30 cellular contexts compared by ENCODE assay signal in the genomic region with DNA sequence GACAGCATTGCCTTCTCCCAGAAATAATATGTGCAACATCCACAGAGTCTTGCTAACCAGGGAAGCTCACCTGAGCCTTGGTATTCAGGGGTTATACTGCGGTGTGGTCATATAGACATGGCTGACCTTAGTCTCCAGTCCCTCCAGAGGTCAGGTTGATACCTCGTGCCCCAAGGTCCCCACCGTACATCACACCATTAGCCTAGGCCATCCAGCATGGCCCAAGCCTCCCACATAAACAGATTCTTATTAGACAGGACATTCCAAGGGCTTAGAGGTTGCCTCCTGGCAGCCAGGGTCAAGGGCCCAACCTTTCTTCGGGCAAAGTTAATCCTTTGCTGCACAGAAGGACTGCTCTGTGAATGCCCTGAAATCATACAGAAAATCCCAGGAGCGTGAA. TPM values are rescaled to one million over a fixed set of nuclear protein-coding genes. Genes with fewer than 3 reads are reported as not detected.
DNase-seq lines count a peak whose midpoint lies in the region; ATAC-seq, FAIRE-seq and TF ChIP-seq lines count a peak whose summit lies in the region.
"Had no signal": no experiment of that assay in that cellular context is flagged by ENCODE, and none has a peak within 500 bp of the region (broad histone marks: within the 10 kb centered on the region; RNA-seq: fewer than 3 reads in every experiment).

No MANE protein-coding gene starts in this region.

- H2AK5ac ChIP-seq in H1 (ENCODE audit: low read depth, low read length) = no peak overlapping the region

- H3K4me3 Mint-ChIP-seq in neural progenitor cell = no peak overlapping the region
- no peak overlapping the region for H3K4me3 Mint-ChIP-seq in stimulated activated effector memory CD8-positive, alpha-beta T cell treated with anti-CD3 and anti-CD28 coated beads, Interleukin-12 subunit alpha, Interleukin-12 subunit beta, amount 100 ng/mL, for 72 hours
- no peak overlapping the region for H3K4me3 Mint-ChIP-seq in activated CD8-positive, alpha-beta memory T cell treated with anti-CD3 and anti-CD28 coated beads, Interleukin-2, amount 10 ng/mL, durations not matched to agents 7 days and 5 days
- H3K4me3 Mint-ChIP-seq in GM23338 = no peak overlapping the region
- H3K4me3 Mint-ChIP-seq: CD14-positive monocyte; CD4-positive, alpha-beta memory T cell; CD4-positive, CD25-positive, alpha-beta regulatory T cell; CD8-positive, alpha-beta memory T cell had no signal

- H3K4me1 Mint-ChIP-seq in neural progenitor cell (peaks cover 20% of the 10 kb centered on the region), GM23338 (no peaks in the 10 kb centered on the region; the same call in 2 of the 3 replicates)
- H3K4me1 Mint-ChIP-seq in stimulated activated effector memory CD8-positive, alpha-beta T cell treated with anti-CD3 and anti-CD28 coated beads, Interleukin-12 subunit alpha, Interleukin-12 subunit beta, amount 100 ng/mL, for 72 hours = no peaks in the 10 kb centered on the region
- H3K4me1 Mint-ChIP-seq in activated CD8-positive, alpha-beta memory T cell treated with anti-CD3 and anti-CD28 coated beads, Interleukin-2, amount 10 ng/mL, durations not matched to agents 7 days and 5 days = no peaks in the 10 kb centered on the region
- H3K4me1 Mint-ChIP-seq: CD14-positive monocyte; CD4-positive, alpha-beta memory T cell; CD4-positive, CD25-positive, alpha-beta regulatory T cell; CD8-positive, alpha-beta memory T cell had no signal

- no peak overlapping the region for H3K9ac ChIP-seq in H1 (replicated peaks in 1 of 4; ENCODE audit: extremely low read depth in 1 of 4, low read depth in 3 of 4, low read length in 3 of 4)
- no peak overlapping the region for H3K9ac ChIP-seq in neural progenitor cell
- H3K9ac ChIP-seq: BLaER1 had no signal

- H3K4ac ChIP-seq in H1 (replicated peaks; ENCODE audit: insufficient read length, low read depth, low read length) = no peak overlapping the region

- peaks cover 2% of the 10 kb centered on the region for H3K9me3 Mint-ChIP-seq in neural progenitor cell
- no peaks in the 10 kb centered on the region for H3K9me3 Mint-ChIP-seq in stimulated activated effector memory CD8-positive, alpha-beta T cell treated with anti-CD3 and anti-CD28 coated beads, Interleukin-12 subunit alpha, Interleukin-12 subunit beta, amount 100 ng/mL, for 72 hours
- no peaks in the 10 kb centered on the region for H3K9me3 Mint-ChIP-seq in activated CD8-positive, alpha-beta memory T cell treated with anti-CD3 and anti-CD28 coated beads, Interleukin-2, amount 10 ng/mL, durations not matched to agents 7 days and 5 days (ENCODE audit: low read depth)
- H3K9me3 Mint-ChIP-seq in GM23338 = no peaks in the 10 kb centered on the region
- H3K9me3 Mint-ChIP-seq: CD8-positive, alpha-beta memory T cell had no signal

- intact Hi-C loops in heart left ventricle (cut with DNase I) = loop anchor here in 2 of 10 donors (10.0 kb wide), 2 partner anchors 337 to 1187 kb away; no protein-coding TSS in a partner anchor

- no peak overlapping the region for H2BK15ac ChIP-seq in H1 (ENCODE audit: low read length)

- TF ChIP-seq CTCF in H1 (IDR thresholded peaks at IDR 0.05; ENCODE audit: control extremely low read depth in 1 of 3, insufficient read depth in 1 of 3, low read depth in 1 of 3, low read length in 3 of 3) (no peak), neural progenitor cell (IDR thresholded peaks at IDR 0.05) (no peak), heart left ventricle (IDR thresholded peaks at IDR 0.05) (no peak), GM23338 (conservative IDR thresholded peaks at IDR 0.05; ENCODE audit: low read depth in 2 of 2) (no peak)

- no peak overlapping the region for H3K4me3 ChIP-seq in H1 (ENCODE audit: extremely low read depth in 1 of 4, insufficient read depth in 2 of 4, low read depth in 3 of 4, low read length in 4 of 4)
- H3K4me3 ChIP-seq in neural progenitor cell = no peak overlapping the region
- H3K4me3 ChIP-seq in heart left ventricle = no peak overlapping the region
- H3K4me3 ChIP-seq in GM23338 = no peak overlapping the region
- H3K4me3 ChIP-seq: BLaER1, GM12878 had no signal

- H3K27me3 Mint-ChIP-seq in neural progenitor cell (ENCODE audit: insufficient read depth, low read depth) = peaks cover 3% of the 10 kb centered on the region
- H3K27me3 Mint-ChIP-seq in activated CD8-positive, alpha-beta memory T cell treated with anti-CD3 and anti-CD28 coated beads, Interleukin-2, amount 10 ng/mL, durations not matched to agents 7 days and 5 days = peaks cover 14% of the 10 kb centered on the region
- peaks cover 9% of the 10 kb centered on the region for H3K27me3 Mint-ChIP-seq in GM23338 (ENCODE audit: insufficient read depth, low read depth, poor library complexity)

- POLR2A ChIA-PET in H1 (lab: Charles Lee; ENCODE audit: partially characterized antibody) = no interaction called here

- H3K4me2 ChIP-seq in H1 (ENCODE audit: insufficient read depth in 1 of 2, low read depth in 2 of 2, low read length in 2 of 2) (no peak overlapping the region), neural progenitor cell (no peak overlapping the region), GM23338 (no peak overlapping the region)
- H3K4me2 ChIP-seq: BLaER1 had no signal

- H3K9me2 ChIP-seq in GM23338 (ENCODE audit: insufficient read depth) = no peaks in the 10 kb centered on the region

- no peak overlapping the region for H3K18ac ChIP-seq in H1 (ENCODE audit: extremely low read depth, low read length)

- H3F3A ChIP-seq in neural progenitor cell (ENCODE audit: low read depth) = no peaks in the 10 kb centered on the region
- no peaks in the 10 kb centered on the region for H3F3A ChIP-seq in GM23338 (replicated peaks; ENCODE audit: low read depth)

- H3K4me1 ChIP-seq in H1 (replicated peaks in 1 of 4; ENCODE audit: control insufficient read depth in 3 of 4, insufficient read depth in 4 of 4, low read length in 3 of 4) (no peaks in the 10 kb centered on the region), neural progenitor cell (no peaks in the 10 kb centered on the region), heart left ventricle (no peaks in the 10 kb centered on the region), GM23338 (ENCODE audit: insufficient read depth) (no peaks in the 10 kb centered on the region)
- H3K4me1 ChIP-seq: BE2C, BLaER1 had no signal

- H4K91ac ChIP-seq in H1 (replicated peaks; ENCODE audit: insufficient read length, low read length) = peak overlapping the region; percentile 65

- no peak overlapping the region for H2AFZ ChIP-seq in H1 (ENCODE audit: low read length)
- H2AFZ ChIP-seq in neural progenitor cell (replicated peaks) = no peak overlapping the region
- no peak overlapping the region for H2AFZ ChIP-seq in GM23338

- FAIRE-seq in H1 (lab: Jason Lieb, UNC) = no peak
- FAIRE-seq: A204.1, GM12878, GM12892, GM18507 had no signal

- no peak for TF ChIP-seq EP300 in H1 (IDR thresholded peaks at IDR 0.05; ENCODE audit: borderline replicate concordance in 1 of 2, low read depth in 2 of 2, low read length in 2 of 2)

- no peak overlapping the region for H4K5ac ChIP-seq in H1 (ENCODE audit: insufficient read length, low read depth, low read length)

- peaks cover 2% of the 10 kb centered on the region for H3K36me3 Mint-ChIP-seq in neural progenitor cell
- no peaks in the 10 kb centered on the region for H3K36me3 Mint-ChIP-seq in stimulated activated effector memory CD8-positive, alpha-beta T cell treated with anti-CD3 and anti-CD28 coated beads, Interleukin-12 subunit alpha, Interleukin-12 subunit beta, amount 100 ng/mL, for 72 hours
- H3K36me3 Mint-ChIP-seq in activated CD8-positive, alpha-beta memory T cell treated with anti-CD3 and anti-CD28 coated beads, Interleukin-2, amount 10 ng/mL, durations not matched to agents 7 days and 5 days = no peaks in the 10 kb centered on the region
- no peaks in the 10 kb centered on the region for H3K36me3 Mint-ChIP-seq in GM23338 (ENCODE audit: low read depth)
- H3K36me3 Mint-ChIP-seq: CD14-positive monocyte; CD4-positive, alpha-beta memory T cell; CD4-positive, CD25-positive, alpha-beta regulatory T cell; CD8-positive, alpha-beta memory T cell had no signal

- DNase-seq in H1 (ENCODE audit: low read depth in 1 of 2, low spot score in 2 of 2) (no peak), neural progenitor cell (ENCODE audit: low spot score) (no peak), heart left ventricle (no peak), GM23338 (ENCODE audit: low spot score) (no peak)
- DNase-seq in stimulated activated effector memory CD8-positive, alpha-beta T cell treated with anti-CD3 and anti-CD28 coated beads, Interleukin-12 subunit alpha, Interleukin-12 subunit beta, amount 100 ng/mL, for 72 hours (ENCODE audit: low spot score in 2 of 2) = no peak
- no peak for DNase-seq in activated CD8-positive, alpha-beta memory T cell treated with anti-CD3 and anti-CD28 coated beads, Interleukin-2, amount 10 ng/mL, durations not matched to agents 7 days and 5 days
- DNase-seq: 8988T; ACHN; BE2C; C1 segment of cervical spinal cord; CD4-positive, alpha-beta memory T cell; CD4-positive, CD25-positive, alpha-beta regulatory T cell; CD8-positive, alpha-beta memory T cell; COR-L47; DMS 273 treated with DMSO at 0.1 percent for 48 hours; DMS153; DMS53; DMS79; DND-41; EL; GDM1 had no signal

- CTCF ChIA-PET in H1 (lab: Charles Lee; ENCODE audit: partially characterized antibody) = interaction anchor here (0.6 to 1.1 kb wide), 2 partner anchors 12 to 16 kb away, joined by 3 read pairs; no protein-coding TSS in a partner anchor
- CTCF ChIA-PET in activated CD8-positive, alpha-beta memory T cell treated with anti-CD3 and anti-CD28 coated beads, Interleukin-2, amount 10 ng/mL, durations not matched to agents 7 days and 5 days (lab: Charles Lee) = no interaction called here

- no peaks in the 10 kb centered on the region for H3K79me1 ChIP-seq in H1 (ENCODE audit: low read depth, low read length)

- peak; percentile 28 for ATAC-seq in stimulated activated effector memory CD8-positive, alpha-beta T cell treated with anti-CD3 and anti-CD28 coated beads, Interleukin-12 subunit alpha, Interleukin-12 subunit beta, amount 100 ng/mL, for 72 hours
- no peak for ATAC-seq in activated CD8-positive, alpha-beta memory T cell treated with anti-CD3 and anti-CD28 coated beads, Interleukin-2, amount 10 ng/mL, durations not matched to agents 7 days and 5 days
- no peak for ATAC-seq in heart left ventricle
- ATAC-seq in GM23338 = no peak
- ATAC-seq: GM12878 had no signal

- H3K14ac ChIP-seq in H1 (ENCODE audit: insufficient read length) = no peak overlapping the region

- no peak overlapping the region for H2BK120ac ChIP-seq in H1 (replicated peaks; ENCODE audit: low read depth, low read length)

- H2BK5ac ChIP-seq in H1 (ENCODE audit: low read depth, low read length) = no peak overlapping the region

- no peak overlapping the region for H4K8ac ChIP-seq in H1 (ENCODE audit: extremely low read depth, insufficient read depth, low read length)

- H3K27me3 ChIP-seq in H1 (replicated peaks in 1 of 4; ENCODE audit: control insufficient read depth in 3 of 4, extremely low read depth in 1 of 4, insufficient read depth in 3 of 4, low read length in 3 of 4) = no peaks in the 10 kb centered on the region; a peak in 2 of 7 replicates
- no peaks in the 10 kb centered on the region for H3K27me3 ChIP-seq in neural progenitor cell
- H3K27me3 ChIP-seq in heart left ventricle = peaks cover 0 to 10% (median 0%) of the 10 kb centered on the region in 9 donors
- H3K27me3 ChIP-seq in GM23338 (ENCODE audit: insufficient read depth) = no peaks in the 10 kb centered on the region
- H3K27me3 ChIP-seq: BLaER1 had no signal

- H3K23ac ChIP-seq in H1 (ENCODE audit: insufficient read length) = no peak overlapping the region

- H3K9me3 ChIP-seq in H1 (ENCODE audit: insufficient read depth in 2 of 2, low read depth in 1 of 2, low read length in 1 of 2) (no peaks in the 10 kb centered on the region), neural progenitor cell (ENCODE audit: low read depth) (no peaks in the 10 kb centered on the region), heart left ventricle (no peaks in the 10 kb centered on the region)
- H3K9me3 ChIP-seq: BE2C, BLaER1 had no signal

- no peak overlapping the region for H3K27ac ChIP-seq in H1 (ENCODE audit: low read depth, low read length)
- no peak overlapping the region for H3K27ac ChIP-seq in neural progenitor cell
- no peak overlapping the region for H3K27ac ChIP-seq in heart left ventricle
- H3K27ac ChIP-seq in GM23338 (ENCODE audit: low read depth) = no peak overlapping the region
- H3K27ac ChIP-seq: BLaER1 had no signal

- H3K79me2 ChIP-seq in H1 (ENCODE audit: control insufficient read depth in 1 of 2, insufficient read depth in 2 of 2, low read length in 2 of 2) (no peaks in the 10 kb centered on the region), neural progenitor cell (ENCODE audit: low read depth) (no peaks in the 10 kb centered on the region), GM23338 (replicated peaks; ENCODE audit: insufficient read depth) (no peaks in the 10 kb centered on the region)

- no peak overlapping the region for H2BK12ac ChIP-seq in H1 (ENCODE audit: low read depth, low read length)

- no peaks in the 10 kb centered on the region for H4K20me1 ChIP-seq in H1 (replicated peaks in 1 of 2; ENCODE audit: control insufficient read depth in 1 of 2, insufficient read depth in 2 of 2, low read length in 2 of 2)
- H4K20me1 ChIP-seq in neural progenitor cell (ENCODE audit: low read depth) = no peaks in the 10 kb centered on the region
- no peaks in the 10 kb centered on the region for H4K20me1 ChIP-seq in GM23338 (replicated peaks; ENCODE audit: insufficient read depth)
- H4K20me1 ChIP-seq: BLaER1 had no signal

- TF ChIP-seq POLR2A in H1 (IDR thresholded peaks at IDR 0.05; ENCODE audit: control extremely low read depth in 1 of 2, low read depth in 2 of 2, low read length in 2 of 2) (no peak), heart left ventricle (IDR thresholded peaks at IDR 0.05) (no peak)

- 65% methylated on average over 5 of the region's 5 CpGs; no CpG with 5 or more reads in 1 of the 2 experiments for WGBS in H1 (ENCODE audit: extremely low coverage in 1 of 2, insufficient coverage in 1 of 2, insufficient read length in 1 of 2, insufficient replicate concordance in 2 of 2, low coverage in 1 of 2, low lambda C conversion rate in 2 of 2, missing lambda C conversion rate in 1 of 2), 2 experiments
- WGBS in heart left ventricle, 4 donors = 67 to 91% (median 87%) methylated on average over 5 of the region's 5 CpGs

- H3K23me2 ChIP-seq in H1 (ENCODE audit: low read depth, low read length) = no peaks in the 10 kb centered on the region

- H3K36me3 ChIP-seq in H1 (ENCODE audit: control insufficient read depth in 2 of 4, insufficient read depth in 4 of 4, low read length in 3 of 4) = no peaks in the 10 kb centered on the region
- no peaks in the 10 kb centered on the region for H3K36me3 ChIP-seq in neural progenitor cell
- H3K36me3 ChIP-seq in heart left ventricle = no peaks in the 10 kb centered on the region
- H3K36me3 ChIP-seq in GM23338 (ENCODE audit: insufficient read depth) = no peaks in the 10 kb centered on the region
- H3K36me3 ChIP-seq: BE2C, BLaER1 had no signal

- H3K27ac Mint-ChIP-seq in neural progenitor cell (peak overlapping the region; percentile 10), GM23338 (no peak overlapping the region)
- H3K27ac Mint-ChIP-seq in stimulated activated effector memory CD8-positive, alpha-beta T cell treated with anti-CD3 and anti-CD28 coated beads, Interleukin-12 subunit alpha, Interleukin-12 subunit beta, amount 100 ng/mL, for 72 hours = no peak overlapping the region
- no peak overlapping the region for H3K27ac Mint-ChIP-seq in activated CD8-positive, alpha-beta memory T cell treated with anti-CD3 and anti-CD28 coated beads, Interleukin-2, amount 10 ng/mL, durations not matched to agents 7 days and 5 days
- H3K27ac Mint-ChIP-seq: CD4-positive, alpha-beta memory T cell; CD4-positive, CD25-positive, alpha-beta regulatory T cell; CD8-positive, alpha-beta memory T cell had no signal

- no peak overlapping the region for H2BK20ac ChIP-seq in H1 (ENCODE audit: low read length)

- no peak for TF ChIP-seq RAD21 in H1 (IDR thresholded peaks at IDR 0.05 in 1 of 2, conservative IDR thresholded peaks at IDR 0.05 in 1 of 2; ENCODE audit: low read depth in 2 of 2, low read length in 2 of 2)

- no peak overlapping the region for H3K56ac ChIP-seq in H1 (replicated peaks; ENCODE audit: insufficient read length, low read depth, low read length)

RNA-seq across cellular contexts. Expression of gene ACAN, which starts 18.8 kb away (rescaled TPM):
- 0.67 and 0.71 TPM in 2 replicates for total RNA-seq in H1 (2021; fragmentation: NEBNext Ultra II Directional; extraction: Animal tissue kit (Norgen Biotek cat#: 25700))
- 0.73 and 1.2 TPM in 2 replicates for polyA plus RNA-seq in H1 (2011; rRNA removed)
- 0.26 TPM for polyA plus RNA-seq in H1 (2011; cell fraction: cytosol; rRNA removed)
- 1.0 TPM for polyA plus RNA-seq in H1 (2011; cell fraction: nucleus; rRNA removed)
- 0.59 to 1.4 TPM (median 1.2 TPM) in 4 replicates for polyA plus RNA-seq in H1 (2012, experiment 1 of 2)
- polyA plus RNA-seq in H1 (2012, experiment 2 of 2) = 0.49 TPM
- 1.6 TPM for polyA plus RNA-seq in H1 (2013, experiment 1 of 2)
- 1.3 TPM for polyA plus RNA-seq in H1 (2013, experiment 2 of 2)
- polyA minus RNA-seq in H1 (2011; rRNA and poly(A)+ RNA removed) = 0.85 and 1.00 TPM in 2 replicates
- polyA minus RNA-seq in H1 (2011; cell fraction: cytosol; rRNA and poly(A)+ RNA removed) = 1.5 TPM
- 0.80 TPM for polyA minus RNA-seq in H1 (2011; cell fraction: nucleus; rRNA and poly(A)+ RNA removed)
- total RNA-seq in neural progenitor cell (ENCODE audit: low replicate concordance) = 0.06 and 0.34 TPM in 2 replicates
- total RNA-seq in activated CD8-positive, alpha-beta memory T cell treated with anti-CD3 and anti-CD28 coated beads, Interleukin-2, amount 10 ng/mL, durations not matched to agents 7 days and 5 days = not detected
- 1 to 10 TPM in 1 of 9 donors, under 1 TPM in 7, not detected in 1; 0.02 to 1.2 (median 0.17) TPM for total RNA-seq in heart left ventricle
- under 1 TPM; 0.08 to 0.30 TPM for polyA plus RNA-seq in heart left ventricle
- 4.5 and 4.9 TPM in 2 replicates for total RNA-seq in GM23338 (2014; rRNA removed; shearing (Covaris generic))
- polyA plus RNA-seq in GM23338 (2016; fragmentation: Nextera tagmentation; extraction: Ambion mirVana) = 1.5 and 2.5 TPM in 2 replicates
- total RNA-seq: A673; CD4-positive, alpha-beta memory T cell; CD4-positive, CD25-positive, alpha-beta regulatory T cell; CD8-positive, alpha-beta memory T cell; Daoy; G401; GM12878 had no signal
- polyA plus RNA-seq: CD14-positive monocyte; CD8-positive, alpha-beta memory T cell; GM12878 had no signal
